1 cellular context compared by ENCODE assay signal in genomic region chr1:10074059-10074854, GRCh38.
TF ChIP-seq lines count a peak whose summit lies in the region.

No MANE protein-coding gene starts in this region.

TF ChIP-seq in H1, 55 proteins besides CTCF, POLR2A, EP300 and RAD21:
- TF ChIP-seq RFX5 (IDR thresholded peaks at IDR 0.05; ENCODE audit: borderline replicate concordance, low read depth, low read length): no peak
- no peak for TF ChIP-seq EZH2 (IDR thresholded peaks at IDR 0.05; ENCODE audit: low read depth, low read length, severe bottlenecking)
- TF ChIP-seq KDM1A (IDR thresholded peaks at IDR 0.05; ENCODE audit: borderline replicate concordance, low read length): no peak
- no peak for TF ChIP-seq BCL11A (IDR thresholded peaks at IDR 0.05; ENCODE audit: low read depth in 2 of 2, low read length in 2 of 2)
- TF ChIP-seq ATF2 (IDR thresholded peaks at IDR 0.05; ENCODE audit: low read length): no peak
- no peak for TF ChIP-seq TEAD4 (IDR thresholded peaks at IDR 0.05; ENCODE audit: low read depth, low read length)
